Comparison of ENCODE assay signal across 1 cellular context in genomic region chr10:132632091-132632561, GRCh38.
TF ChIP-seq lines count a peak whose summit lies in the region.

No MANE protein-coding gene starts in this region.

TF ChIP-seq in WTC11, 78 proteins besides CTCF, POLR2A, EP300 and RAD21:
- TF ChIP-seq PRDM15 (CRISPR knock-in tag; IDR thresholded peaks at IDR 0.05) (no peak), FOXP4 (CRISPR knock-in tag; IDR thresholded peaks at IDR 0.05) (no peak), TCF7 (CRISPR knock-in tag; IDR thresholded peaks at IDR 0.05; ENCODE audit: low read depth) (no peak)
